33 cellular contexts compared by ENCODE assay signal in genomic region chr10:22030421-22030820, GRCh38. TPM values are rescaled to one million over a fixed set of nuclear protein-coding genes. Genes with fewer than 3 reads are reported as not detected.
DNase-seq lines count a peak whose midpoint lies in the region; ATAC-seq, FAIRE-seq and TF ChIP-seq lines count a peak whose summit lies in the region.
"Had no signal": no experiment of that assay in that cellular context is flagged by ENCODE, and none has a peak within 500 bp of the region (broad histone marks: within the 10 kb centered on the region; RNA-seq: fewer than 3 reads in every experiment).

No MANE protein-coding gene starts in this region.

- H3K36me3 ChIP-seq in K562 (ENCODE audit: control insufficient read depth, insufficient read depth, low read length), result no peaks in the 10 kb centered on the region
- H3K36me3 ChIP-seq: BE2C; BLaER1; BLaER1 treated with 17β-estradiol and CSF1 and Interleukin-3, amounts not matched to agents 10 nM and 100 nM had no signal

- H3K27me3 ChIP-seq in K562 (ENCODE audit: control insufficient read depth in 2 of 2, insufficient read depth in 2 of 2, low read length in 2 of 2), result no peaks in the 10 kb centered on the region
- H3K27me3 ChIP-seq: BE2C; BLaER1; BLaER1 treated with 17β-estradiol and CSF1 and Interleukin-3, amounts not matched to agents 10 nM and 100 nM had no signal

- no peaks in the 10 kb centered on the region for H3K79me2 ChIP-seq in K562 (ENCODE audit: control insufficient read depth, insufficient read depth, low read length)

- no TSS peak for BruUV-seq in K562 (replicated peaks; lab: Mats Ljungman, UMichigan)

- H3K9me3 ChIP-seq in K562 (replicated peaks; ENCODE audit: control insufficient read depth, insufficient read depth, low read depth, low read length), result 0 out of 2 replicates have a peak, but pooled peaks cover 5% of the 10 kb centered on the region
- H3K9me3 ChIP-seq: BE2C had no signal

- no peak overlapping the region for H3K4me2 ChIP-seq in K562 (ENCODE audit: insufficient read depth, low read length)
- H3K4me2 ChIP-seq: A549; BLaER1; BLaER1 treated with 17β-estradiol and CSF1 and Interleukin-3, amounts not matched to agents 10 nM and 100 nM had no signal

- H3K9ac ChIP-seq in K562 (ENCODE audit: insufficient read depth in 1 of 2, low read depth in 2 of 2, low read length in 2 of 2), result no peak overlapping the region
- H3K9ac ChIP-seq: BLaER1; BLaER1 treated with 17β-estradiol and CSF1 and Interleukin-3, amounts not matched to agents 10 nM and 100 nM had no signal

- no peak for FAIRE-seq in K562 (lab: Jason Lieb, UNC)
- FAIRE-seq: A204.1, A549, D721Med had no signal

- H3K4me1 ChIP-seq in K562 (replicated peaks in 1 of 2; ENCODE audit: control insufficient read depth in 2 of 2, insufficient read depth in 2 of 2, low read length in 2 of 2), result peaks cover 0 to 8% of the 10 kb centered on the region in 2 experiments; a peak in 3 of 5 replicates
- H3K4me1 ChIP-seq: A549; BE2C; BLaER1; BLaER1 treated with 17β-estradiol and CSF1 and Interleukin-3, amounts not matched to agents 10 nM and 100 nM; Caco-2 had no signal

- TF ChIP-seq POLR2A in K562 (conservative IDR thresholded peaks at IDR 0.05), result no peak

- H3K9me1 ChIP-seq in K562 (ENCODE audit: control insufficient read depth, insufficient read depth, low read length), result no peaks in the 10 kb centered on the region

- TF ChIP-seq RAD21 in K562 (CRISPR knock-in tag; conservative IDR thresholded peaks at IDR 0.05 in 1 of 2, IDR thresholded peaks at IDR 0.05 in 1 of 2), result no peak

- DNase-seq in K562 (ENCODE audit: extremely low read depth in 1 of 4, low spot score in 3 of 4) (no peak), left lobe of liver (ENCODE audit: low spot score) (no peak), HUDEP-2 (lab: John Stamatoyannopoulos, UW; ENCODE audit: unreplicated experiment in 76 of 76) (no peak)
- no peak for DNase-seq in stimulated activated naive CD8-positive, alpha-beta T cell treated with anti-CD3 and anti-CD28 coated beads, Interleukin-15, Interleukin-2, amounts not matched to agents 100 U/mL and 50 U/mL, for 24 hours
- DNase-seq: 8988T; ACHN; AML-193; BE2C; C1 segment of cervical spinal cord; Caco-2; Calu3; CD4-positive, alpha-beta memory T cell; CD4-positive, alpha-beta T cell; CD4-positive, CD25-positive, alpha-beta regulatory T cell; CD8-positive, alpha-beta memory T cell; CD8-positive, alpha-beta T cell; COR-L47; DMS 273 treated with DMSO at 0.1 percent for 48 hours; DMS153; DMS53; DMS79; DMS79 treated with DMSO at 0.1 percent for 48 hours; DND-41; EL had no signal

- POLR2A ChIA-PET in K562 (lab: Yijun Ruan, JAX), result no interaction called here

- WGBS in K562 (ENCODE audit: insufficient coverage, low coverage, missing lambda C conversion rate), result 66% methylated on average over 2 of the region's 2 CpGs

- TF ChIP-seq EP300 in K562 (IDR thresholded peaks at IDR 0.05; ENCODE audit: low read length), result no peak

- in situ Hi-C loops in K562 (cut with MboI), result no loop called here

- no peaks in the 10 kb centered on the region for H4K20me1 ChIP-seq in K562 (replicated peaks; ENCODE audit: control insufficient read depth, insufficient read depth, low read length)
- H4K20me1 ChIP-seq: BLaER1; BLaER1 treated with 17β-estradiol and CSF1 and Interleukin-3, amounts not matched to agents 10 nM and 100 nM had no signal

- ATAC-seq in K562, result no peak
- ATAC-seq in left lobe of liver, result peak; percentile 70
- no peak for ATAC-seq in HG03095 (IDR thresholded peaks at IDR 0.05; ENCODE audit: unreplicated experiment)
- no peak for ATAC-seq in stimulated activated naive CD8-positive, alpha-beta T cell treated with anti-CD3 and anti-CD28 coated beads, Interleukin-15, Interleukin-2, amounts not matched to agents 100 U/mL and 50 U/mL, for 24 hours
- ATAC-seq: A549; CD8-positive, alpha-beta T cell had no signal

- peak overlapping the region; percentile 51; the same call in 1 of the 2 replicates for H2AFZ ChIP-seq in K562 (ENCODE audit: low read depth, low read length)

- peak overlapping the region; percentile 56; the same call in 1 of the 2 replicates for H3K27ac ChIP-seq in VCaP
- H3K27ac ChIP-seq in K562 (ENCODE audit: extremely low read depth, low read depth, low read length), result no peak overlapping the region
- H3K27ac ChIP-seq: 22Rv1; A549; BLaER1; BLaER1 treated with 17β-estradiol and CSF1 and Interleukin-3, amounts not matched to agents 10 nM and 100 nM; C4-2B had no signal

- TF ChIP-seq CTCF in VCaP (conservative IDR thresholded peaks at IDR 0.05), result no peak
- no peak for TF ChIP-seq CTCF in K562 (IDR thresholded peaks at IDR 0.05 in 2 of 3, conservative IDR thresholded peaks at IDR 0.05 in 1 of 3; ENCODE audit: insufficient read depth in 2 of 3, low read depth in 1 of 3, low read length in 3 of 3)

- intact Hi-C loops in K562 (cut with micrococcal nuclease), result no loop called here

- CTCF ChIA-PET in K562 (lab: Yijun Ruan, JAX; ENCODE audit: low intra/inter-chr PET ratio), result interaction anchor here (0.7 kb wide), 1 partner anchor 1366 kb away, joined by 3 read pairs; no protein-coding TSS in a partner anchor

- H3K4me3 ChIP-seq in K562, result no peak overlapping the region
- H3K4me3 ChIP-seq: A549; BLaER1; BLaER1 treated with 17β-estradiol and CSF1 and Interleukin-3, amounts not matched to agents 10 nM and 100 nM had no signal

TF ChIP-seq in K562, 482 proteins besides CTCF, POLR2A, EP300 and RAD21 (continues in another document):
- TF ChIP-seq, protein P1, sequence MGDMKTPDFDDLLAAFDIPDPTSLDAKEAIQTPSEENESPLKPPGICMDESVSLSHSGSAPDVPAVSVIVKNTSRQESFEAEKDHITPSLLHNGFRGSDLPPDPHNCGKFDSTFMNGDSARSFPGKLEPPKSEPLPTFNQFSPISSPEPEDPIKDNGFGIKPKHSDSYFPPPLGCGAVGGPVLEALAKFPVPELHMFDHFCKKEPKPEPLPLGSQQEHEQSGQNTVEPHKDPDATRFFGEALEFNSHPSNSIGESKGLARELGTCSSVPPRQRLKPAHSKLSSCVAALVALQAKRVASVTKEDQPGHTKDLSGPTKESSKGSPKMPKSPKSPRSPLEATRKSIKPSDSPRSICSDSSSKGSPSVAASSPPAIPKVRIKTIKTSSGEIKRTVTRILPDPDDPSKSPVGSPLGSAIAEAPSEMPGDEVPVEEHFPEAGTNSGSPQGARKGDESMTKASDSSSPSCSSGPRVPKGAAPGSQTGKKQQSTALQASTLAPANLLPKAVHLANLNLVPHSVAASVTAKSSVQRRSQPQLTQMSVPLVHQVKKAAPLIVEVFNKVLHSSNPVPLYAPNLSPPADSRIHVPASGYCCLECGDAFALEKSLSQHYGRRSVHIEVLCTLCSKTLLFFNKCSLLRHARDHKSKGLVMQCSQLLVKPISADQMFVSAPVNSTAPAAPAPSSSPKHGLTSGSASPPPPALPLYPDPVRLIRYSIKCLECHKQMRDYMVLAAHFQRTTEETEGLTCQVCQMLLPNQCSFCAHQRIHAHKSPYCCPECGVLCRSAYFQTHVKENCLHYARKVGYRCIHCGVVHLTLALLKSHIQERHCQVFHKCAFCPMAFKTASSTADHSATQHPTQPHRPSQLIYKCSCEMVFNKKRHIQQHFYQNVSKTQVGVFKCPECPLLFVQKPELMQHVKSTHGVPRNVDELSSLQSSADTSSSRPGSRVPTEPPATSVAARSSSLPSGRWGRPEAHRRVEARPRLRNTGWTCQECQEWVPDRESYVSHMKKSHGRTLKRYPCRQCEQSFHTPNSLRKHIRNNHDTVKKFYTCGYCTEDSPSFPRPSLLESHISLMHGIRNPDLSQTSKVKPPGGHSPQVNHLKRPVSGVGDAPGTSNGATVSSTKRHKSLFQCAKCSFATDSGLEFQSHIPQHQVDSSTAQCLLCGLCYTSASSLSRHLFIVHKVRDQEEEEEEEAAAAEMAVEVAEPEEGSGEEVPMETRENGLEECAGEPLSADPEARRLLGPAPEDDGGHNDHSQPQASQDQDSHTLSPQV (IDR thresholded peaks at IDR 0.05), result no peak
- no peak for TF ChIP-seq THAP12 (CRISPR knock-in tag; IDR thresholded peaks at IDR 0.05)
- no peak for TF ChIP-seq POLR2AphosphoS2 (IDR thresholded peaks at IDR 0.05; ENCODE audit: low read length)
- TF ChIP-seq SLC30A9 (CRISPR knock-in tag; IDR thresholded peaks at IDR 0.05), result no peak
- no peak for TF ChIP-seq RBM17 (IDR thresholded peaks at IDR 0.05; ENCODE audit: borderline replicate concordance, low read depth, low read length)

RNA-seq across cellular contexts. Expression of gene DNAJC1, which starts 26.9 kb away (rescaled TPM):
- total RNA-seq in K562 (2011; cell fraction: chromatin; rRNA removed; ENCODE audit: low replicate concordance), result 29.4 and 61.1 TPM in 2 replicates
- 34.9 and 39.7 TPM in 2 replicates for total RNA-seq in K562 (2011; cell fraction: nucleolus; rRNA removed)
- 35.4 and 45.9 TPM in 2 replicates for total RNA-seq in K562 (2011; cell fraction: nucleoplasm; rRNA removed)
- total RNA-seq in K562 (2014; rRNA removed) (57.7 and 77.6 TPM in 2 replicates), K562 (2014; rRNA removed; fragmentation: Illumina TruSeq; extraction: Trizol) (40.3 and 46.3 TPM in 2 replicates), K562 (2015; rRNA removed; fragmentation: Illumina TruSeq; extraction: Trizol) (43.7 and 47.5 TPM in 2 replicates), K562 (2021) (36.4 and 39.6 TPM in 2 replicates), left lobe of liver (29.3 TPM)
- polyA plus RNA-seq in K562 (2011; rRNA removed) (57.6 and 63.4 TPM in 2 replicates), K562 (2014; fragmentation: Illumina TruSeq; extraction: Trizol) (39.7 and 52.9 TPM in 2 replicates), K562 (2014; fragmentation: Nextera tagmentation; extraction: Ambion mirVana) (1 to 10 TPM; 5.4 to 6.5 TPM), K562 (2014; rRNA removed) (45.4 and 60.6 TPM in 2 replicates)
- polyA plus RNA-seq in K562 (2011; cell fraction: cytosol; rRNA removed), result 21.2 and 30.8 TPM in 2 replicates
- polyA plus RNA-seq in K562 (2011; cell fraction: nucleus; rRNA removed), result 23.2 and 30.1 TPM in 2 replicates
- 30.9 and 42.9 TPM in 2 replicates for polyA plus RNA-seq in K562 (2012)
- polyA minus RNA-seq in K562 (2011; rRNA and poly(A)+ RNA removed), result 44.3 and 45.7 TPM in 2 replicates
- 18.0 and 26.0 TPM in 2 replicates for polyA minus RNA-seq in K562 (2011; cell fraction: cytosol; rRNA and poly(A)+ RNA removed)
- 39.7 and 46.4 TPM in 2 replicates for polyA minus RNA-seq in K562 (2011; cell fraction: nucleus; rRNA and poly(A)+ RNA removed)
